ENCODE assay signal across 8 cellular contexts in genomic region chr5:168578006-168578405, GRCh38. TPM values are rescaled to one million over a fixed set of nuclear protein-coding genes. Genes with fewer than 3 reads are reported as not detected.
DNase-seq lines count a peak whose midpoint lies in the region; FAIRE-seq and TF ChIP-seq lines count a peak whose summit lies in the region.

No MANE protein-coding gene starts in this region.

- H3K9me3 ChIP-seq in NT2/D1 (ENCODE audit: insufficient read depth, low read length) (no peaks in the 10 kb centered on the region; the same call in 1 of the 2 replicates), neural progenitor cell (ENCODE audit: low read depth) (no peaks in the 10 kb centered on the region)

- H3K4me1 Mint-ChIP-seq in endothelial cell (ENCODE audit: unreplicated experiment) (peaks cover 25% of the 10 kb centered on the region), neural progenitor cell (peaks cover 26% of the 10 kb centered on the region)

- H3K4me3 ChIP-seq in NT2/D1 (ENCODE audit: insufficient read length, low read depth), result peak overlapping the region; percentile 84
- peak overlapping the region; percentile 97 for H3K4me3 ChIP-seq in neural progenitor cell

- H3K27ac ChIP-seq in neural progenitor cell, result no peak overlapping the region

- peak overlapping the region; percentile 92 for H3K4me2 ChIP-seq in neural progenitor cell

- TF ChIP-seq CTCF in endothelial cell (IDR thresholded peaks at IDR 0.05; ENCODE audit: unreplicated experiment) (no peak), neural progenitor cell (IDR thresholded peaks at IDR 0.05) (no peak)

- H3K4me3 Mint-ChIP-seq in endothelial cell (ENCODE audit: unreplicated experiment) (peak overlapping the region; percentile 99), neural progenitor cell (peak overlapping the region; percentile 99)

- H3K9me3 Mint-ChIP-seq in endothelial cell (ENCODE audit: unreplicated experiment) (no peaks in the 10 kb centered on the region), neural progenitor cell (peaks cover 23% of the 10 kb centered on the region)

- peaks cover 11% of the 10 kb centered on the region for H3F3A ChIP-seq in neural progenitor cell (ENCODE audit: low read depth)

- H3K36me3 ChIP-seq in NT2/D1 (ENCODE audit: insufficient read depth, insufficient read length, low read length), result peaks cover 15% of the 10 kb centered on the region
- peaks cover 5% of the 10 kb centered on the region for H3K36me3 ChIP-seq in neural progenitor cell

- peaks cover 44% of the 10 kb centered on the region for H4K20me1 ChIP-seq in neural progenitor cell (ENCODE audit: low read depth)

- H3K27me3 ChIP-seq in NT2/D1 (ENCODE audit: insufficient read depth, insufficient read length) (no peaks in the 10 kb centered on the region), neural progenitor cell (no peaks in the 10 kb centered on the region)

- H3K36me3 Mint-ChIP-seq in endothelial cell (ENCODE audit: low read depth, unreplicated experiment) (no peaks in the 10 kb centered on the region), neural progenitor cell (peaks cover 37% of the 10 kb centered on the region)

- in situ Hi-C loops in G401 (cut with HindIII; ENCODE audit: low sequenced_read_pairs), result no loop called here

- FAIRE-seq in urothelium cell line (lab: Jason Lieb, UNC), result no peak

- H3K4me1 ChIP-seq in NT2/D1 (ENCODE audit: insufficient read depth, insufficient read length) (no peaks in the 10 kb centered on the region), neural progenitor cell (peaks cover 23% of the 10 kb centered on the region)

- DNase-seq in G401 (ENCODE audit: low spot score) (peak; percentile 24), NT2/D1 (ENCODE audit: low read depth, low spot score) (no peak), endothelial cell (ENCODE audit: low spot score) (no peak), neural progenitor cell (ENCODE audit: low spot score) (no peak), dedifferentiated amniotic fluid mesenchymal stem cell (ENCODE audit: extremely low spot score) (no peak), activated gamma-delta T cell treated with Interleukin-2 at 50 U/mL for 16 hours (no peak), urothelium cell line (ENCODE audit: low spot score) (no peak), NCI-H1694 (lab: John Stamatoyannopoulos, UW) (no peak)

- H3K27me3 Mint-ChIP-seq in endothelial cell (ENCODE audit: unreplicated experiment) (peaks cover 5% of the 10 kb centered on the region), neural progenitor cell (ENCODE audit: insufficient read depth, low read depth) (peaks cover 5% of the 10 kb centered on the region)

- H3K9ac ChIP-seq in NT2/D1 (ENCODE audit: insufficient read length, low read depth) (peak overlapping the region; percentile 92), neural progenitor cell (peak overlapping the region; percentile 94)

- no peak overlapping the region for H2AFZ ChIP-seq in neural progenitor cell (replicated peaks)

- H3K27ac Mint-ChIP-seq in endothelial cell (ENCODE audit: unreplicated experiment), result peak overlapping the region; percentile 94
- H3K27ac Mint-ChIP-seq in neural progenitor cell, result peak overlapping the region; percentile 96

- H3K79me2 ChIP-seq in neural progenitor cell (ENCODE audit: low read depth), result peaks cover 60% of the 10 kb centered on the region

RNA-seq across cellular contexts. Expression of gene PANK3, which starts 1.2 kb away (rescaled TPM):
- total RNA-seq in G401 (2014; rRNA removed; shearing (Covaris generic)), result 30.7 and 44.6 TPM in 2 replicates
- total RNA-seq in endothelial cell (ENCODE audit: unreplicated experiment) (103 TPM), neural progenitor cell (ENCODE audit: low replicate concordance) (81.5 and 117 TPM in 2 replicates)

RNA-seq across cellular contexts. Expression of gene FBLL1, which starts 48.9 kb away (rescaled TPM):
- not detected in 2 replicates for total RNA-seq in G401 (2014; rRNA removed; shearing (Covaris generic))
- total RNA-seq in endothelial cell (ENCODE audit: unreplicated experiment) (0.51 TPM), neural progenitor cell (ENCODE audit: low replicate concordance) (0.19 and 0.34 TPM in 2 replicates)
